In the genomic region with DNA sequence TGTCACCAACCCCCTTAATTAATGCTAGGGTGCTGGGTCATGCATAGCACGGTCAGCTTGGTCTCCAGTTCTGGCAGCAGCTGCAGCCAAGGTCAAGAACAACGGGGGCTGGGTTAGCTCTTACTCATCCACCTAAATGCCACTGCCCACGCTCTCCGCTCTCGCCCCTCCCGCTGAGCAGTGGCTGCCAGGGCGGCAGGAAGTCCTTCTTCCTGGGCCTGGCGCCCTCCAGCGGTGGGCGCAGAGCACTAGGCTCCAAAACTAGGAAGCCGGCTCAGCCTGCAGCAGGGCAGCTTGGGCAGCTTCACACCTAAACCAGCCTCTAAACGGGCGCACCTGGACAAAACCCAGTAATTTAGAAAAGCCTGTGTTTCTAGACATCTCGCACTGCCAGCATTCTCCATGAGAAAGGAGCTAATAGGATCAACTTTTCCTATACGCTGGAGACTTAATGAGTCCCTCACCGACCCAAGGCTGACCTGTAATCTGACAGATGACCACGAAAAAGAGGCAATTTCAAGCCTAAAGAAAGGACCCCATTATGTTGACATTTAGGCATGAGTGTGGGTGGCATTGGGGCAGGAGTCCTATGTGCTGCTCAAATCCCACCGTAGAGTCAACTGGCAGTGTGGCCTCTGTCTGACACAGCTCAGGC, we compare ENCODE assay signal across 8 cellular contexts.
DNase-seq lines count a peak whose midpoint lies in the region; ATAC-seq, FAIRE-seq and TF ChIP-seq lines count a peak whose summit lies in the region.

No MANE protein-coding gene starts in this region.

- H3K27me3 ChIP-seq in colonic mucosa, result no peaks in the 10 kb centered on the region
- H3K27me3 ChIP-seq in liver (ENCODE audit: control insufficient read depth in 4 of 4, insufficient read depth in 4 of 4, low read length in 3 of 4), result peaks cover 0 to 3% (median 0%) of the 10 kb centered on the region in 4 donors

- H3K4me3 ChIP-seq in colonic mucosa (no peak overlapping the region), liver (ENCODE audit: low read depth in 1 of 3, low read length in 3 of 3) (no peak overlapping the region)

- DNase-seq in GM12892 (ENCODE audit: insufficient read length) (peak; percentile 54), NCI-H524 (lab: John Stamatoyannopoulos, UW) (peak; percentile 62 to 75), colonic mucosa (peak; percentile 73), GF-D8 (lab: John Stamatoyannopoulos, UW) (no peak)
- DNase-seq in activated CD4-positive, alpha-beta T cell treated with anti-CD3 and anti-CD28 coated beads for 48 hours, result peak; percentile 85
- peak; percentile 18 to 74 (median 35) for DNase-seq in stimulated activated CD4-positive, alpha-beta T cell treated with anti-CD3 and anti-CD28 coated beads, TNF-alpha, amount 100 ng/mL, for 24 hours (ENCODE audit: low read depth in 3 of 3)

- no peaks in the 10 kb centered on the region for H3K36me3 ChIP-seq in colonic mucosa
- no peaks in the 10 kb centered on the region for H3K36me3 ChIP-seq in liver (ENCODE audit: control insufficient read depth in 4 of 4, insufficient read depth in 3 of 4, low read depth in 1 of 4, low read length in 3 of 4)

- TF ChIP-seq CTCF in colonic mucosa (IDR thresholded peaks at IDR 0.05), result peak; percentile 84
- peak; percentile 45 for TF ChIP-seq CTCF in liver (IDR thresholded peaks at IDR 0.05; ENCODE audit: low read depth, low read length, missing input control)

- H3K9me3 ChIP-seq in colonic mucosa, result no peaks in the 10 kb centered on the region
- H3K9me3 ChIP-seq in liver (ENCODE audit: control insufficient read depth in 4 of 4, low read length in 3 of 4), result peaks cover 0 to 3% (median 0%) of the 10 kb centered on the region in 4 donors

- no peak overlapping the region for H3K9ac ChIP-seq in colonic mucosa (ENCODE audit: low read depth in 2 of 2, low read length in 2 of 2)
- H3K9ac ChIP-seq in liver (ENCODE audit: low read depth in 1 of 2, low read length in 2 of 2), result no peak overlapping the region

- ATAC-seq in HG03175 (IDR thresholded peaks at IDR 0.05; ENCODE audit: unreplicated experiment), result peak; percentile 56

- no peak for TF ChIP-seq POLR2A in GM12892 (IDR thresholded peaks at IDR 0.05; ENCODE audit: low read depth, low read length)

- TF ChIP-seq RAD21 in liver (IDR thresholded peaks at IDR 0.05), result peak; percentile 66 to 83

- intact Hi-C loops in colonic mucosa (cut with DNase I), result loop anchor here (2.0 kb wide), 1 partner anchor 199 kb away; no protein-coding TSS in a partner anchor

- H3K4me1 ChIP-seq in colonic mucosa (no peaks in the 10 kb centered on the region), liver (ENCODE audit: control insufficient read depth in 4 of 4, insufficient read depth in 4 of 4, low read length in 3 of 4) (peaks cover 0 to 6% (median 0%) of the 10 kb centered on the region in 4 donors)

- peak; percentile 79 for FAIRE-seq in GM12892 (lab: Jason Lieb, UNC)

- 18% methylated on average over 18 of the region's 18 CpGs for WGBS in liver

- H3K27ac ChIP-seq in colonic mucosa (no peak overlapping the region), liver (ENCODE audit: low read depth in 1 of 2, low read length in 2 of 2) (no peak overlapping the region)

TF ChIP-seq in liver, 16 proteins besides CTCF, POLR2A, EP300 and RAD21:
- TF ChIP-seq HNF4A (conservative IDR thresholded peaks at IDR 0.05) (no peak), NR2F2 (IDR thresholded peaks at IDR 0.05) (peak; percentile 41), SP1 (IDR thresholded peaks at IDR 0.05) (no peak), YY1 (IDR thresholded peaks at IDR 0.05) (no peak), FOXA2 (IDR thresholded peaks at IDR 0.05) (no peak), GABPA (IDR thresholded peaks at IDR 0.05 in 1 of 2, conservative IDR thresholded peaks at IDR 0.05 in 1 of 2) (no peak), JUND (IDR thresholded peaks at IDR 0.05) (no peak), FOXA1 (IDR thresholded peaks at IDR 0.05) (no peak)
- TF ChIP-seq, protein P1, sequence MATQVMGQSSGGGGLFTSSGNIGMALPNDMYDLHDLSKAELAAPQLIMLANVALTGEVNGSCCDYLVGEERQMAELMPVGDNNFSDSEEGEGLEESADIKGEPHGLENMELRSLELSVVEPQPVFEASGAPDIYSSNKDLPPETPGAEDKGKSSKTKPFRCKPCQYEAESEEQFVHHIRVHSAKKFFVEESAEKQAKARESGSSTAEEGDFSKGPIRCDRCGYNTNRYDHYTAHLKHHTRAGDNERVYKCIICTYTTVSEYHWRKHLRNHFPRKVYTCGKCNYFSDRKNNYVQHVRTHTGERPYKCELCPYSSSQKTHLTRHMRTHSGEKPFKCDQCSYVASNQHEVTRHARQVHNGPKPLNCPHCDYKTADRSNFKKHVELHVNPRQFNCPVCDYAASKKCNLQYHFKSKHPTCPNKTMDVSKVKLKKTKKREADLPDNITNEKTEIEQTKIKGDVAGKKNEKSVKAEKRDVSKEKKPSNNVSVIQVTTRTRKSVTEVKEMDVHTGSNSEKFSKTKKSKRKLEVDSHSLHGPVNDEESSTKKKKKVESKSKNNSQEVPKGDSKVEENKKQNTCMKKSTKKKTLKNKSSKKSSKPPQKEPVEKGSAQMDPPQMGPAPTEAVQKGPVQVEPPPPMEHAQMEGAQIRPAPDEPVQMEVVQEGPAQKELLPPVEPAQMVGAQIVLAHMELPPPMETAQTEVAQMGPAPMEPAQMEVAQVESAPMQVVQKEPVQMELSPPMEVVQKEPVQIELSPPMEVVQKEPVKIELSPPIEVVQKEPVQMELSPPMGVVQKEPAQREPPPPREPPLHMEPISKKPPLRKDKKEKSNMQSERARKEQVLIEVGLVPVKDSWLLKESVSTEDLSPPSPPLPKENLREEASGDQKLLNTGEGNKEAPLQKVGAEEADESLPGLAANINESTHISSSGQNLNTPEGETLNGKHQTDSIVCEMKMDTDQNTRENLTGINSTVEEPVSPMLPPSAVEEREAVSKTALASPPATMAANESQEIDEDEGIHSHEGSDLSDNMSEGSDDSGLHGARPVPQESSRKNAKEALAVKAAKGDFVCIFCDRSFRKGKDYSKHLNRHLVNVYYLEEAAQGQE (IDR thresholded peaks at IDR 0.05), result no peak
